In the genomic region with DNA sequence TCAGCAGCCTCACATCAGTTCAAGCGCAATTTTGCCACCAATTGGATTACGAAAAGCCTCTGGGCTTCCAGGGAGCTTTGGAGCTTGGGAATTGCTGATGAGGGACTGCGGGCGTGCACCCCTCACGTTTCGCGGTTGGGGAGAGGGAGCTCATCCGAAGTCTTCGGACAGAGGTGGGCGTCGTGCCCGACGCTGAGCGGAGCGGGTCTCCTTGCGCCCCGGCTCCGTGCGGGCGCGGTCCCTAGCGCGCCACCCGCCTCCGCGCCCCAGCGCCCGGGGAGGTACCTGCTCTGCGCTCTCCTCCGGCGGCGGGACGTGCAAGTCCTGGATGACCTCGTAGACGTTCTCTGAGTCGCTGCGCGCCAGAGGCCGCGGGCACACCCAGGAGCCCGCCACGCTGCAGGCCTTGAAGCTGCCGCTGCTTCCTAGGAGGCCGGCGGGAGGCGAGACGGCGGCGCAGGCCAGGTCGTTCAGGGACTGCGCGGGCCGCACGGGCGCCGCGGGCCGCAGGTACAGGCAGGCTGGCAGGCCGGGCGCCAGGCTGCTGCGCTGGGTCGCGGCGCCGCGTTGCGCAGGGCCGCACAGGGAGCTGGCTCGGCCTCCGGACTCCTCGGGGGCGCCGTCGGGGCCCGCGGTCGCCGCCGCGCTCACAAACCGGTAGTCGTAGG, we compare ENCODE assay signal across 1 cellular context.
TF ChIP-seq lines count a peak whose summit lies in the region.

No MANE protein-coding gene starts in this region.

TF ChIP-seq in K562, 482 proteins besides CTCF, POLR2A, EP300 and RAD21:
- TF ChIP-seq DDX20 (tag; IDR thresholded peaks at IDR 0.05; ENCODE audit: low read depth): no peak
- TF ChIP-seq, protein P1, sequence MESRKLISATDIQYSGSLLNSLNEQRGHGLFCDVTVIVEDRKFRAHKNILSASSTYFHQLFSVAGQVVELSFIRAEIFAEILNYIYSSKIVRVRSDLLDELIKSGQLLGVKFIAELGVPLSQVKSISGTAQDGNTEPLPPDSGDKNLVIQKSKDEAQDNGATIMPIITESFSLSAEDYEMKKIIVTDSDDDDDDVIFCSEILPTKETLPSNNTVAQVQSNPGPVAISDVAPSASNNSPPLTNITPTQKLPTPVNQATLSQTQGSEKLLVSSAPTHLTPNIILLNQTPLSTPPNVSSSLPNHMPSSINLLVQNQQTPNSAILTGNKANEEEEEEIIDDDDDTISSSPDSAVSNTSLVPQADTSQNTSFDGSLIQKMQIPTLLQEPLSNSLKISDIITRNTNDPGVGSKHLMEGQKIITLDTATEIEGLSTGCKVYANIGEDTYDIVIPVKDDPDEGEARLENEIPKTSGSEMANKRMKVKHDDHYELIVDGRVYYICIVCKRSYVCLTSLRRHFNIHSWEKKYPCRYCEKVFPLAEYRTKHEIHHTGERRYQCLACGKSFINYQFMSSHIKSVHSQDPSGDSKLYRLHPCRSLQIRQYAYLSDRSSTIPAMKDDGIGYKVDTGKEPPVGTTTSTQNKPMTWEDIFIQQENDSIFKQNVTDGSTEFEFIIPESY (CRISPR knock-in tag; IDR thresholded peaks at IDR 0.05): peak; percentile 97
